Comparison of ENCODE assay signal across 1 cellular context in genomic region chrX:8755813-8756212, GRCh38.
TF ChIP-seq lines count a peak whose summit lies in the region.

No MANE protein-coding gene starts in this region.

TF ChIP-seq in IMR-90, 13 proteins besides CTCF, POLR2A, EP300 and RAD21:
- TF ChIP-seq ELK1 (IDR thresholded peaks at IDR 0.05; ENCODE audit: borderline replicate concordance, low read depth, low read length) (no peak), MAZ (IDR thresholded peaks at IDR 0.05; ENCODE audit: borderline replicate concordance, low read depth, low read length) (no peak), BHLHE40 (IDR thresholded peaks at IDR 0.05; ENCODE audit: low read depth, low read length) (no peak), NFE2L2 (IDR thresholded peaks at IDR 0.05; ENCODE audit: low read depth, low read length) (no peak), RCOR1 (IDR thresholded peaks at IDR 0.05; ENCODE audit: insufficient replicate concordance, low read length) (no peak), CEBPB (IDR thresholded peaks at IDR 0.05; ENCODE audit: low read depth, low read length) (no peak), FOS (IDR thresholded peaks at IDR 0.05; ENCODE audit: low read depth, low read length) (no peak), MXI1 (IDR thresholded peaks at IDR 0.05; ENCODE audit: borderline replicate concordance, low read depth, low read length) (no peak)
